18 cellular contexts compared by ENCODE assay signal in the genomic region with DNA sequence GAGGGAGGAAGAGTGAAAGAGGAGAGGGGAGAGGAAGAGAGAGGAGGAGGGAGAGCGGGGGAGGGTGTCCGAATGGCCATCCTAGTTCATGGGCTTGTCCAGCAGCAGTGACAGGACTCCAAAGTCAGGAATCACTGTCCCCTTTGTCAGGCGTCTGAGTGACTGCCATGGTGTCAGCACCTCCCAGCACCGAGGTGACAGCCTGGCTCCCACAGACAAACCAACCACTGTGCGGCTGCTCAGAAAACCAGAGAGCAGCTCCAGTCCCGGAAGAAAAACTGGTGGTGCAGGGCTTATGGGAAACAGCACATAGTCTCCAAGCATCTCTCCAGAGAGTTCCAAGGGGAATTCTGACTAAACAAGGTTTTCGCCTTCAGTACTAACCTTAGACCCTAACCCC. TPM values are rescaled to one million over a fixed set of nuclear protein-coding genes. Genes with fewer than 3 reads are reported as not detected.
DNase-seq lines count a peak whose midpoint lies in the region; ATAC-seq and TF ChIP-seq lines count a peak whose summit lies in the region.
"Had no signal": no experiment of that assay in that cellular context is flagged by ENCODE, and none has a peak within 500 bp of the region (broad histone marks: within the 10 kb centered on the region; RNA-seq: fewer than 3 reads in every experiment).

No MANE protein-coding gene starts in this region.

- no peak for TF ChIP-seq CTCF in chondrocyte (IDR thresholded peaks at IDR 0.05)

- peaks cover 10% of the 10 kb centered on the region for H3K9me3 Mint-ChIP-seq in chondrocyte (ENCODE audit: low read depth)
- H3K9me3 Mint-ChIP-seq in activated T-helper 1 cell treated with anti-CD3 and anti-CD28 coated beads, Interleukin-12 subunit alpha, Interleukin-12 subunit beta, Interleukin-2, Interleukin-4 antibody, amounts not matched to agents 30 ng/mL and 10 ng/mL and 1 ng/mL, durations not matched to agents 14 hours and 24 hours and 36 hours, result peaks cover 8% of the 10 kb centered on the region

- ATAC-seq in GM19395 (IDR thresholded peaks at IDR 0.05; ENCODE audit: unreplicated experiment), result no peak
- ATAC-seq: GM12878 had no signal

- no peak overlapping the region for H3K27ac Mint-ChIP-seq in chondrocyte (ENCODE audit: unreplicated experiment)
- H3K27ac Mint-ChIP-seq in activated T-helper 1 cell treated with anti-CD3 and anti-CD28 coated beads, Interleukin-12 subunit alpha, Interleukin-12 subunit beta, Interleukin-2, Interleukin-4 antibody, amounts not matched to agents 30 ng/mL and 10 ng/mL and 1 ng/mL, durations not matched to agents 14 hours and 24 hours and 36 hours, result no peak overlapping the region
- H3K27ac Mint-ChIP-seq: HFFc6 had no signal

- H3K27me3 Mint-ChIP-seq in chondrocyte (ENCODE audit: low read depth), result peaks cover 10% of the 10 kb centered on the region
- no peaks in the 10 kb centered on the region for H3K27me3 Mint-ChIP-seq in activated T-helper 1 cell treated with anti-CD3 and anti-CD28 coated beads, Interleukin-12 subunit alpha, Interleukin-12 subunit beta, Interleukin-2, Interleukin-4 antibody, amounts not matched to agents 30 ng/mL and 10 ng/mL and 1 ng/mL, durations not matched to agents 14 hours and 24 hours and 36 hours (ENCODE audit: insufficient read depth)

- H3K4me3 Mint-ChIP-seq in chondrocyte (ENCODE audit: unreplicated experiment), result no peak overlapping the region
- no peak overlapping the region for H3K4me3 Mint-ChIP-seq in activated T-helper 1 cell treated with anti-CD3 and anti-CD28 coated beads, Interleukin-12 subunit alpha, Interleukin-12 subunit beta, Interleukin-2, Interleukin-4 antibody, amounts not matched to agents 30 ng/mL and 10 ng/mL and 1 ng/mL, durations not matched to agents 14 hours and 24 hours and 36 hours
- H3K4me3 Mint-ChIP-seq: HFFc6 had no signal

- DNase-seq in Ammon's horn (ENCODE audit: low spot score) (peak; percentile 85), chondrocyte (ENCODE audit: low spot score) (peak; percentile 25), medulla oblongata (ENCODE audit: extremely low spot score) (peak; percentile 93), posterior cingulate gyrus (peak in 7 of 10 donors; percentile 52 to 96 (median 73)), NCI-H187 treated with DMSO at 0.1 percent for 48 hours (lab: John Stamatoyannopoulos, UW) (no peak), UCSD-AML1 (lab: John Stamatoyannopoulos, UW; ENCODE audit: unreplicated experiment) (no peak)
- no peak for DNase-seq in activated T-helper 1 cell treated with anti-CD3 and anti-CD28 coated beads, Interleukin-12 subunit alpha, Interleukin-12 subunit beta, Interleukin-2, Interleukin-4 antibody, amounts not matched to agents 30 ng/mL and 10 ng/mL and 1 ng/mL, durations not matched to agents 14 hours and 24 hours and 36 hours (ENCODE audit: low spot score)
- DNase-seq: 8988T, DMS 273 treated with DMSO at 0.1 percent for 48 hours, GDM1, HFFc6, NCI-H1048, NCI-H1694, NCI-H226, NCI-H526 treated with DMSO at 0.1 percent for 48 hours, SHP77 had no signal

- intact Hi-C loops in posterior cingulate gyrus (cut with DNase I), result no loop called here
- intact Hi-C loops in activated T-helper 1 cell treated with anti-CD3 and anti-CD28 coated beads, Interleukin-12 subunit alpha, Interleukin-12 subunit beta, Interleukin-2, Interleukin-4 antibody, amounts not matched to agents 30 ng/mL and 10 ng/mL and 1 ng/mL, durations not matched to agents 14 hours and 24 hours and 36 hours (cut with micrococcal nuclease), result no loop called here

- H3K36me3 Mint-ChIP-seq in chondrocyte (ENCODE audit: low read depth), result no peaks in the 10 kb centered on the region
- H3K36me3 Mint-ChIP-seq in activated T-helper 1 cell treated with anti-CD3 and anti-CD28 coated beads, Interleukin-12 subunit alpha, Interleukin-12 subunit beta, Interleukin-2, Interleukin-4 antibody, amounts not matched to agents 30 ng/mL and 10 ng/mL and 1 ng/mL, durations not matched to agents 14 hours and 24 hours and 36 hours (ENCODE audit: low read depth), result no peaks in the 10 kb centered on the region

- H3K4me1 Mint-ChIP-seq in chondrocyte (ENCODE audit: low read depth), result no peaks in the 10 kb centered on the region
- no peaks in the 10 kb centered on the region for H3K4me1 Mint-ChIP-seq in activated T-helper 1 cell treated with anti-CD3 and anti-CD28 coated beads, Interleukin-12 subunit alpha, Interleukin-12 subunit beta, Interleukin-2, Interleukin-4 antibody, amounts not matched to agents 30 ng/mL and 10 ng/mL and 1 ng/mL, durations not matched to agents 14 hours and 24 hours and 36 hours (ENCODE audit: low read depth)

RNA-seq across cellular contexts. Expression of a gene that starts 18.9 kb away (rescaled TPM):
- 1.7 to 6.0 TPM (median 2.9 TPM) in 3 replicates for total RNA-seq in chondrocyte
- not detected in 2 replicates for total RNA-seq in activated T-helper 1 cell treated with anti-CD3 and anti-CD28 coated beads, Interleukin-12 subunit alpha, Interleukin-12 subunit beta, Interleukin-2, Interleukin-4 antibody, amounts not matched to agents 30 ng/mL and 10 ng/mL and 1 ng/mL, durations not matched to agents 14 hours and 24 hours and 36 hours
- total RNA-seq: HFFc6 had no signal

Comparison
In these comparisons a context has a peak if more than half of its experiments do, and no peak if none do; other contexts are left out.
1. DNase-seq: peak in Ammon's horn (single experiment), chondrocyte (single experiment), medulla oblongata (single experiment) and posterior cingulate gyrus (7 of 10); none in NCI-H187 treated with DMSO at 0.1 percent for 48 hours (single experiment), activated T-helper 1 cell treated with anti-CD3 and anti-CD28 coated beads, Interleukin-12 subunit alpha, Interleukin-12 subunit beta, Interleukin-2, Interleukin-4 antibody, amounts not matched to agents 30 ng/mL and 10 ng/mL and 1 ng/mL, durations not matched to agents 14 hours and 24 hours and 36 hours (single experiment) and UCSD-AML1 (single experiment).